Comparison of ENCODE assay signal across 12 cellular contexts in genomic region chr16:85205747-85206471, GRCh38.
DNase-seq lines count a peak whose midpoint lies in the region; ATAC-seq and TF ChIP-seq lines count a peak whose summit lies in the region.
"Had no signal": no experiment of that assay in that cellular context is flagged by ENCODE, and none has a peak within 500 bp of the region (broad histone marks: within the 10 kb centered on the region; RNA-seq: fewer than 3 reads in every experiment).

No MANE protein-coding gene starts in this region.

- H3K27ac ChIP-seq in endodermal cell (ENCODE audit: low read depth, low read length) (no peak overlapping the region), muscle layer of colon (ENCODE audit: low read depth, low read length) (peak overlapping the region; percentile 82)
- H3K27ac ChIP-seq: BLaER1 treated with 17β-estradiol and CSF1 and Interleukin-3, amounts not matched to agents 10 nM and 100 nM had no signal

- H3K9me3 Mint-ChIP-seq in endodermal cell = no peaks in the 10 kb centered on the region

- no peaks in the 10 kb centered on the region for H3K36me3 Mint-ChIP-seq in endodermal cell (ENCODE audit: low read depth)

- peaks cover 46% of the 10 kb centered on the region for H3K4me1 ChIP-seq in BE2C
- H3K4me1 ChIP-seq in endodermal cell (ENCODE audit: control insufficient read depth, insufficient read depth, low read length) = peaks cover 7% of the 10 kb centered on the region
- H3K4me1 ChIP-seq in muscle layer of colon (ENCODE audit: insufficient read depth, low read length) = peaks cover 73% of the 10 kb centered on the region

- H3K9ac ChIP-seq in endodermal cell (ENCODE audit: extremely low read depth, low read length, poor library complexity, severe bottlenecking) (no peak overlapping the region), muscle layer of colon (ENCODE audit: low read length) (no peak overlapping the region)
- H3K9ac ChIP-seq: BLaER1 treated with 17β-estradiol and CSF1 and Interleukin-3, amounts not matched to agents 10 nM and 100 nM had no signal

- H3K4me3 ChIP-seq in BE2C (ENCODE audit: low read depth, low read length) (no peak overlapping the region), endodermal cell (ENCODE audit: low read length) (no peak overlapping the region), muscle layer of colon (ENCODE audit: low read depth in 1 of 2, low read length in 2 of 2) (peak overlapping the region in 1 of 2 donors; percentile 32)
- H3K4me3 ChIP-seq: BLaER1 treated with 17β-estradiol and CSF1 and Interleukin-3, amounts not matched to agents 10 nM and 100 nM had no signal

- peaks cover 5% of the 10 kb centered on the region for H3K36me3 ChIP-seq in BE2C
- H3K36me3 ChIP-seq in endodermal cell (ENCODE audit: control insufficient read depth, insufficient read depth, low read length) = no peaks in the 10 kb centered on the region
- H3K36me3 ChIP-seq in muscle layer of colon (ENCODE audit: insufficient read depth, low read length) = no peaks in the 10 kb centered on the region
- H3K36me3 ChIP-seq: BLaER1 treated with 17β-estradiol and CSF1 and Interleukin-3, amounts not matched to agents 10 nM and 100 nM had no signal

- no peak for TF ChIP-seq CTCF in BE2C (IDR thresholded peaks at IDR 0.05; ENCODE audit: low read depth, low read length)
- TF ChIP-seq CTCF in endodermal cell (conservative IDR thresholded peaks at IDR 0.05) = no peak

- 66 to 77% methylated on average over 13 to 23 of the region's 23 CpGs for WGBS in endodermal cell (ENCODE audit: insufficient coverage in 1 of 2, insufficient read length in 1 of 2), 2 experiments

- no peaks in the 10 kb centered on the region for H3K27me3 Mint-ChIP-seq in endodermal cell (ENCODE audit: insufficient read depth)

- H3K27me3 ChIP-seq in BE2C (no peaks in the 10 kb centered on the region), endodermal cell (ENCODE audit: control insufficient read depth, insufficient read depth, low read length, poor library complexity, severe bottlenecking) (no peaks in the 10 kb centered on the region), muscle layer of colon (ENCODE audit: control insufficient read depth in 1 of 2, insufficient read depth in 2 of 2, low read length in 2 of 2) (no peaks in the 10 kb centered on the region)
- H3K27me3 ChIP-seq: BLaER1 treated with 17β-estradiol and CSF1 and Interleukin-3, amounts not matched to agents 10 nM and 100 nM had no signal

- H3K4me1 Mint-ChIP-seq in endodermal cell = peaks cover 12% of the 10 kb centered on the region

- H3K27ac Mint-ChIP-seq in endodermal cell = peak overlapping the region; percentile 73

- DNase-seq in BE2C = peak; percentile 67
- peak; percentile 75 for DNase-seq in NCI-H1092 treated with DMSO at 0.1 percent for 48 hours (lab: John Stamatoyannopoulos, UW)
- DNase-seq in endodermal cell = no peak
- no peak for DNase-seq in NCI-H1436 (lab: John Stamatoyannopoulos, UW)
- no peak for DNase-seq in activated T-cell treated with anti-CD3 and anti-CD28 coated beads for 4 hours
- DNase-seq: activated CD8-positive, alpha-beta memory T cell treated with anti-CD3 and anti-CD28 coated beads, Interleukin-2, amount 50 U/mL, for 4 hours; NCI-H510A; T-helper 2 cell had no signal

- no peak overlapping the region for H3K4me3 Mint-ChIP-seq in endodermal cell

- H3K9me3 ChIP-seq in BE2C (no peaks in the 10 kb centered on the region), endodermal cell (ENCODE audit: control insufficient read depth, low read length) (no peaks in the 10 kb centered on the region), muscle layer of colon (ENCODE audit: low read length) (no peaks in the 10 kb centered on the region)

- no peak for ATAC-seq in GM18511 (IDR thresholded peaks at IDR 0.05; ENCODE audit: unreplicated experiment)
- ATAC-seq in HG03025 (IDR thresholded peaks at IDR 0.05; ENCODE audit: low FRiP score, unreplicated experiment) = no peak

Comparison
In these comparisons a context has a peak if more than half of its experiments do, and no peak if none do; other contexts are left out.
1. DNase-seq: peak in BE2C (single experiment) and NCI-H1092 treated with DMSO at 0.1 percent for 48 hours (single experiment); none in endodermal cell (single experiment), NCI-H1436 (single experiment) and activated T-cell treated with anti-CD3 and anti-CD28 coated beads for 4 hours (single experiment).